In the genomic region with DNA sequence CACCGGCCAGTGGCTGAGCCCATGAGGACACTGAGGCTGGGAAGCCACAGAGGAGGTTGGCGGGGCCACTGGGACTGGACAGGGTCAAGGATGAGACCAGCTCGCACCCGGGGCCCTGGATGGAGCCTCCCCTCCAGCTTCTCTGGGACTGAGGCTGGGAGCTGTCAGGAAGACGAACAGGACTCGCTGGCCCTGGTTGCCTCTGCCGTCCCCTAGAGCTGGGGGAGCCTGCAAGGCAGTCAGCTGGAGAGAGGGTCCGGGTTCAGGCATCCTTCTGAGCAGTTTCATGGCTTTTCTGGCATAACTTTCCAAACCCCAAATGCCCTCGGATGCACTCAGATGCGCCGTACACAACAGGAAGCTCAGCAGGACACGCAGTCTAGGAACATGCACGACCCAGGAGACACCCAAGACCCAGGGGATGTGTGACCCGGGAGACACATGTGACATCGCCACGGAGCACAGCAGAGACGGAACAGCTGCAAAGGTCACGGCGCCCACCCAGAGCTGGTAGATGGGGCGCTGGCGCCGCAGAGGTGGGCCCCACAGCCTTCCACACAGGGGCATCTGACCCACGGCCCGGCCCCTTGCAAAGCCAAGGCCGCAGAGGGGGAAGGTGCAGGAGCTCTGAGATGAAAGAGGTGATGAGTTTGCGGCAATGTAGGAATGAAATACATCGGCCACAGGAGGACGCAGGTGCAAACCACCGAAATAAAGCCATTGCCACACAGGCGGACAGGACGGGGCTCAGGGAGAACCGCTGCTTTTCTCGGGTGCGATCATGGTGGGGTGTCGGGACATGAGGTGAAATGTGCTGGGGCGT, we compare ENCODE assay signal across 14 cellular contexts. TPM values are rescaled to one million over a fixed set of nuclear protein-coding genes. Genes with fewer than 3 reads are reported as not detected.
DNase-seq lines count a peak whose midpoint lies in the region; ATAC-seq and TF ChIP-seq lines count a peak whose summit lies in the region.
"Had no signal": no experiment of that assay in that cellular context is flagged by ENCODE, and none has a peak within 500 bp of the region (broad histone marks: within the 10 kb centered on the region; RNA-seq: fewer than 3 reads in every experiment).

No MANE protein-coding gene starts in this region.

- H2AFZ ChIP-seq in osteoblast (ENCODE audit: low read length): no peak overlapping the region

- TF ChIP-seq CTCF in dorsolateral prefrontal cortex (IDR thresholded peaks at IDR 0.05 in 54 of 56, conservative IDR thresholded peaks at IDR 0.05 in 2 of 56; ENCODE audit: low read depth in 1 of 56, partially characterized antibody in 56 of 56) (no peak), osteoblast (IDR thresholded peaks at IDR 0.05; ENCODE audit: extremely low read depth, low read depth, low read length) (no peak), Calu3 (IDR thresholded peaks at IDR 0.05; ENCODE audit: unreplicated experiment) (no peak)

- intact Hi-C loops in cardiac septum (cut with DNase I): no loop called here
- intact Hi-C loops in left ventricle myocardium superior (cut with micrococcal nuclease): no loop called here
- intact Hi-C loops in dorsolateral prefrontal cortex (cut with DNase I): no loop called here
- intact Hi-C loops in Calu3 (cut with micrococcal nuclease; ENCODE audit: unreplicated experiment): no loop called here

- H3K27me3 ChIP-seq in dorsolateral prefrontal cortex: peaks cover 0 to 6% (median 0%) of the 10 kb centered on the region in 45 donors
- peaks cover 37% of the 10 kb centered on the region for H3K27me3 ChIP-seq in osteoblast (ENCODE audit: insufficient read depth, low read length)
- H3K27me3 ChIP-seq in effector memory CD4-positive, alpha-beta T cell (replicated peaks; ENCODE audit: control insufficient read depth, insufficient read depth, low read length, poor library complexity, severe bottlenecking): no peaks in the 10 kb centered on the region

- no peaks in the 10 kb centered on the region for H3K9me3 ChIP-seq in osteoblast (ENCODE audit: low read depth, low read length)
- no peaks in the 10 kb centered on the region for H3K9me3 ChIP-seq in effector memory CD4-positive, alpha-beta T cell (ENCODE audit: control insufficient read depth, low read length)

- H3K4me3 ChIP-seq in dorsolateral prefrontal cortex (peak overlapping the region in 4 of 59 donors; percentile 7 to 22 (median 13)), osteoblast (ENCODE audit: insufficient read depth, low read length) (no peak overlapping the region)
- no peak overlapping the region for H3K4me3 ChIP-seq in effector memory CD4-positive, alpha-beta T cell (ENCODE audit: insufficient read depth, low read depth, low read length, poor library complexity, severe bottlenecking)

- no peaks in the 10 kb centered on the region for H4K20me1 ChIP-seq in osteoblast (ENCODE audit: insufficient read depth, low read length)

- no peaks in the 10 kb centered on the region for H3K79me2 ChIP-seq in osteoblast (ENCODE audit: insufficient read depth, low read length)

- peaks cover 11% of the 10 kb centered on the region for H3K4me1 ChIP-seq in osteoblast (ENCODE audit: insufficient read depth, low read length)
- H3K4me1 ChIP-seq in effector memory CD4-positive, alpha-beta T cell (ENCODE audit: control insufficient read depth, insufficient read depth, low read length, poor library complexity, severe bottlenecking): peaks cover 22% of the 10 kb centered on the region

- no peaks in the 10 kb centered on the region for H3K9me3 Mint-ChIP-seq in Calu3 (ENCODE audit: low read depth, unreplicated experiment)

- BruUV-seq in Calu3 (replicated peaks; lab: Mats Ljungman, UMichigan): no TSS peak

- no peak overlapping the region for H3K4me3 Mint-ChIP-seq in Calu3 (ENCODE audit: low read depth, unreplicated experiment)

- peaks cover 58% of the 10 kb centered on the region for H3K36me3 Mint-ChIP-seq in Calu3 (ENCODE audit: insufficient read depth, unreplicated experiment)

- no peaks in the 10 kb centered on the region for H3K36me3 ChIP-seq in osteoblast (ENCODE audit: insufficient read depth, low read length)
- H3K36me3 ChIP-seq in effector memory CD4-positive, alpha-beta T cell (ENCODE audit: control insufficient read depth, insufficient read depth, low read length): no peaks in the 10 kb centered on the region

- H3K27ac ChIP-seq in dorsolateral prefrontal cortex: peak overlapping the region; percentile 10 to 99 (median 75)
- no peak overlapping the region for H3K27ac ChIP-seq in osteoblast (ENCODE audit: low read depth, low read length)
- no peak overlapping the region for H3K27ac ChIP-seq in effector memory CD4-positive, alpha-beta T cell (ENCODE audit: insufficient read depth, low read length, poor library complexity, severe bottlenecking)
- H3K27ac ChIP-seq: HL-60 had no signal

- peak; percentile 69 for DNase-seq in cardiac septum (ENCODE audit: low spot score)
- no peak for DNase-seq in left ventricle myocardium superior
- peak in 8 of 10 donors; percentile 4 to 44 (median 29) for DNase-seq in dorsolateral prefrontal cortex
- DNase-seq in osteoblast (ENCODE audit: insufficient read length, low spot score, missing footprints): peak; percentile 81
- no peak for DNase-seq in MV-4-11 (lab: John Stamatoyannopoulos, UW)
- DNase-seq in Calu3: no peak
- no peak for DNase-seq in effector memory CD4-positive, alpha-beta T cell
- DNase-seq in NCI-H526 (lab: John Stamatoyannopoulos, UW): no peak
- DNase-seq: anterior cingulate cortex, EL, kidney glomerular epithelial cell, NCI-H2081 treated with DMSO at 0.1 percent for 48 hours, NCI-H82 had no signal

- no peak for ATAC-seq in left ventricle myocardium superior

- peaks cover 10% of the 10 kb centered on the region for H3K4me1 Mint-ChIP-seq in Calu3 (ENCODE audit: low read depth, unreplicated experiment)

- CTCF ChIA-PET in Calu3 (lab: Charles Lee): no interaction called here

- peaks cover 13% of the 10 kb centered on the region for H3K27me3 Mint-ChIP-seq in Calu3 (ENCODE audit: unreplicated experiment)

- H3K27ac Mint-ChIP-seq in Calu3 (ENCODE audit: unreplicated experiment): no peak overlapping the region

- H3K4me2 ChIP-seq in osteoblast (ENCODE audit: insufficient read depth, low read length): no peak overlapping the region

RNA-seq across cellular contexts. Expression of a gene that starts 17.1 kb away (rescaled TPM):
- 7.3 TPM for total RNA-seq in cardiac septum
- total RNA-seq in left ventricle myocardium superior: 34.8 TPM
- 100 to 1,000 TPM; 236 to 675 (median 361) TPM for total RNA-seq in dorsolateral prefrontal cortex
- total RNA-seq in osteoblast: not detected in 2 replicates
- total RNA-seq in Calu3 (2022): 0.38 and 0.51 TPM in 2 replicates

Comparison
In these comparisons a context has a peak if more than half of its experiments do, and no peak if none do; other contexts are left out.
1. DNase-seq: peak in cardiac septum (single experiment), dorsolateral prefrontal cortex (8 of 10) and osteoblast (single experiment); none in left ventricle myocardium superior (single experiment), MV-4-11 (single experiment), Calu3 (single experiment), effector memory CD4-positive, alpha-beta T cell (0 of 3) and NCI-H526 (0 of 2).
2. H3K27ac ChIP-seq: peak in dorsolateral prefrontal cortex (59 of 59); none in osteoblast (single experiment) and effector memory CD4-positive, alpha-beta T cell (single experiment).